In genomic region chr11:35946766-35947165, GRCh38 we compare ENCODE assay signal across 1 cellular context.
TF ChIP-seq lines count a peak whose summit lies in the region.

No MANE protein-coding gene starts in this region.

TF ChIP-seq in GM23338, 12 proteins besides CTCF, POLR2A, EP300 and RAD21 (continued from another document):
- TF ChIP-seq REST (IDR thresholded peaks at IDR 0.05; ENCODE audit: unreplicated experiment), result no peak
- no peak for TF ChIP-seq NANOG (IDR thresholded peaks at IDR 0.05; ENCODE audit: borderline replicate concordance)
- no peak for TF ChIP-seq STAT1 (IDR thresholded peaks at IDR 0.05; ENCODE audit: unreplicated experiment)
- TF ChIP-seq ETS1 (IDR thresholded peaks at IDR 0.05), result no peak
- TF ChIP-seq CREB1 (CRISPR knock-in tag; IDR thresholded peaks at IDR 0.05; ENCODE audit: low read depth), result no peak
- no peak for TF ChIP-seq POLR2AphosphoS5 (IDR thresholded peaks at IDR 0.05; ENCODE audit: low read depth)
- TF ChIP-seq ZNF114 (CRISPR knock-in tag; IDR thresholded peaks at IDR 0.05), result no peak
- no peak for TF ChIP-seq EZH2phosphoT487 (IDR thresholded peaks at IDR 0.05; ENCODE audit: unreplicated experiment)
- TF ChIP-seq EZH2 (IDR thresholded peaks at IDR 0.05; ENCODE audit: low read depth, unreplicated experiment), result no peak
- no peak for TF ChIP-seq ZNF331 (CRISPR knock-in tag; IDR thresholded peaks at IDR 0.05; ENCODE audit: low read depth)
